In genomic region chr2:179239194-179239593, GRCh38 we compare ENCODE assay signal across 1 cellular context.
TF ChIP-seq lines count a peak whose summit lies in the region.

No MANE protein-coding gene starts in this region.

TF ChIP-seq in HepG2, 621 proteins besides CTCF, POLR2A, EP300 and RAD21 (continued from another document and continues in another):
- TF ChIP-seq ZNF407 (CRISPR knock-in tag; IDR thresholded peaks at IDR 0.05; ENCODE audit: not compliant biosample characterization) (no peak), ZNF383 (CRISPR knock-in tag; IDR thresholded peaks at IDR 0.05; ENCODE audit: borderline replicate concordance) (no peak), ZNF335 (CRISPR knock-in tag; IDR thresholded peaks at IDR 0.05) (no peak), THYN1 (CRISPR knock-in tag; IDR thresholded peaks at IDR 0.05; ENCODE audit: borderline replicate concordance, low read depth) (no peak), KLF11 (CRISPR knock-in tag; IDR thresholded peaks at IDR 0.05) (no peak), SMAD3 (CRISPR knock-in tag; IDR thresholded peaks at IDR 0.05) (no peak), ZBTB7B (CRISPR knock-in tag; IDR thresholded peaks at IDR 0.05) (no peak), ZFP36 (IDR thresholded peaks at IDR 0.05; ENCODE audit: borderline replicate concordance, low read depth, low read length, partially characterized antibody) (no peak), SP1 (IDR thresholded peaks at IDR 0.05) (no peak), SP1 (CRISPR knock-in tag; IDR thresholded peaks at IDR 0.05) (no peak), KIAA2018 (CRISPR knock-in tag; IDR thresholded peaks at IDR 0.05; ENCODE audit: borderline replicate concordance) (no peak), MAF1 (CRISPR knock-in tag; IDR thresholded peaks at IDR 0.05; ENCODE audit: borderline replicate concordance) (no peak), ZBTB33 (CRISPR knock-in tag; IDR thresholded peaks at IDR 0.05) (no peak), FOXA1 (IDR thresholded peaks at IDR 0.05) (no peak), FOXA1 (CRISPR knock-in tag; IDR thresholded peaks at IDR 0.05) (no peak), MTA3 (CRISPR knock-in tag; IDR thresholded peaks at IDR 0.05) (no peak), ZNF75D (CRISPR knock-in tag; IDR thresholded peaks at IDR 0.05; ENCODE audit: borderline replicate concordance) (no peak), CHCHD3 (CRISPR knock-in tag; IDR thresholded peaks at IDR 0.05) (no peak), CSRNP1 (CRISPR knock-in tag; IDR thresholded peaks at IDR 0.05) (no peak), NFE2 (CRISPR knock-in tag; IDR thresholded peaks at IDR 0.05) (no peak), THAP11 (CRISPR knock-in tag; IDR thresholded peaks at IDR 0.05) (peak; percentile 23; the same call in 1 of the 2 replicates), ZNF280D (CRISPR knock-in tag; IDR thresholded peaks at IDR 0.05) (no peak), CBX2 (IDR thresholded peaks at IDR 0.05; ENCODE audit: low read depth, low read length) (no peak), CBX2 (CRISPR knock-in tag; IDR thresholded peaks at IDR 0.05; ENCODE audit: low read depth) (no peak), ZNF34 (CRISPR knock-in tag; IDR thresholded peaks at IDR 0.05; ENCODE audit: borderline replicate concordance) (no peak), TRIM24 (CRISPR knock-in tag; IDR thresholded peaks at IDR 0.05) (no peak), ZSCAN29 (CRISPR knock-in tag; conservative IDR thresholded peaks at IDR 0.05) (no peak), ZNF558 (CRISPR knock-in tag; IDR thresholded peaks at IDR 0.05; ENCODE audit: borderline replicate concordance) (no peak), IRF1 (CRISPR knock-in tag; IDR thresholded peaks at IDR 0.05; ENCODE audit: low read depth) (no peak), FOXO4 (CRISPR knock-in tag; conservative IDR thresholded peaks at IDR 0.05) (no peak)
